ENCODE assay signal across 8 cellular contexts in the genomic region with DNA sequence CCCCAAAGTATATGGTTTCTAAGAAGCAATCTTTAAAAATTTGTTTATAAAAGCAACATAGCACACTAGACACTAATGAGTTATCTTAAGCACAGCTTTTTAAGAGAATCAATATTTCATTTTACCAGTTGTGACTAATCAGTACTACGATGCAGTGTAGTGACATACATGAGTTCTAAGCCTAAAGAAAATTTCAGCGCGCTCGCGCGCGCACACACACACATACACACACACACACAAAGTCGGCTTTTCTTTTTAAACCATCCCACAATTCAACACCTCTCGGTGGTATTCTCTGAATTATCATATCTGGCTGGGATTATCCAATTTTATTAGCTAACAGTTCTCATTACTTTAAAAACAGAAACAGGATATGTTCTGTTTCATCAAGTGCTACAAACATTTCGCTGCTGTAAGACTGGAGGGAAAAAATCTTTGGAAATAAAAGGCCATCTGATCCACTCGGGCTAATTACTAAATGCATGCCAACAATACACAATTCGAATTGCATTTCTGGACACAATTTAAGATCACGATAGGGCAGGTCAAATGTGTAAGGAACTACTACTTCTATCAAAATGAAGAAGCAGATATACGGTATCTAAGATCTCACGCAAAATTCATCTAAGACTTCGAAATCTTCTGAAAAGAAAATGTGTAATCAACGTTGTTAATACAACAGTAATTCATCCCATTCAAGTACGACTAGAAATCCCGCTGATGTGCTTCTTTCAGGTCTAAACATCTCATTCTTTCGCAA. TPM values are rescaled to one million over a fixed set of nuclear protein-coding genes. Genes with fewer than 3 reads are reported as not detected.
A peak's percentile ranks its signal among the peaks of the same experiment; 100 is the strongest.
DNase-seq lines count a peak whose midpoint lies in the region; ATAC-seq and TF ChIP-seq lines count a peak whose summit lies in the region.

No MANE protein-coding gene starts in this region.

- no peak overlapping the region for H3K23ac ChIP-seq in trophoblast cell (ENCODE audit: low read length)

- no peak overlapping the region for H2BK5ac ChIP-seq in trophoblast cell (ENCODE audit: low read depth, low read length, poor library complexity)

- no peak overlapping the region for H3K14ac ChIP-seq in trophoblast cell (ENCODE audit: low read length)

- H4K91ac ChIP-seq in trophoblast cell (ENCODE audit: low read depth, low read length) = no peak overlapping the region

- H3K4me3 ChIP-seq in fibroblast of mammary gland (ENCODE audit: control insufficient read depth, low read depth, low read length) = peak overlapping the region; percentile 85
- H3K4me3 ChIP-seq in trophoblast cell (ENCODE audit: low read depth, low read length) = peak overlapping the region; percentile 99

- no CpG with 5 or more reads among the region's 20 CpGs for WGBS in trophoblast cell (ENCODE audit: extremely low coverage, insufficient coverage, insufficient read length)

- H3K4me2 ChIP-seq in trophoblast cell (ENCODE audit: low read length) = peak overlapping the region; percentile 72

- H3K36me3 Mint-ChIP-seq in activated CD8-positive, alpha-beta T cell treated with anti-CD3 and anti-CD28 coated beads, Interleukin-2, amount 10 ng/mL, durations not matched to agents 7 days and 5 days (ENCODE audit: low read depth) = peaks cover 13% of the 10 kb centered on the region

- H3K79me2 ChIP-seq in trophoblast cell (ENCODE audit: control insufficient read depth, insufficient read depth, low read length, poor library complexity) = peaks cover 11% of the 10 kb centered on the region

- no peak overlapping the region for H3K27ac ChIP-seq in trophoblast cell (ENCODE audit: low read depth, low read length)

- peak; percentile 57 for DNase-seq in EL
- peak; percentile 6 to 83 (median 62) for DNase-seq in NCI-H1417 (lab: John Stamatoyannopoulos, UW)
- peak; percentile 57 for DNase-seq in activated CD8-positive, alpha-beta T cell treated with anti-CD3 and anti-CD28 coated beads, Interleukin-2, amount 10 ng/mL, durations not matched to agents 7 days and 5 days
- peak; percentile 65 for DNase-seq in fibroblast of mammary gland (ENCODE audit: low read depth)
- peak in 1 of 2 donors; percentile 30 for DNase-seq in trophoblast cell
- DNase-seq in hippocampal formation (lab: John Stamatoyannopoulos, UW) = no peak

- ATAC-seq in activated CD8-positive, alpha-beta T cell treated with anti-CD3 and anti-CD28 coated beads, Interleukin-2, amount 10 ng/mL, durations not matched to agents 7 days and 5 days = no peak
- no peak for ATAC-seq in HG02763 (IDR thresholded peaks at IDR 0.05; ENCODE audit: unreplicated experiment)
- ATAC-seq in HG02678 (IDR thresholded peaks at IDR 0.05; ENCODE audit: unreplicated experiment) = no peak

- H3K9me3 ChIP-seq in trophoblast cell (ENCODE audit: insufficient read depth, low read depth, low read length) = no peaks in the 10 kb centered on the region

- no peaks in the 10 kb centered on the region for H3K9me3 Mint-ChIP-seq in activated CD8-positive, alpha-beta T cell treated with anti-CD3 and anti-CD28 coated beads, Interleukin-2, amount 10 ng/mL, durations not matched to agents 7 days and 5 days (ENCODE audit: insufficient read depth)

- no peak overlapping the region for H3K18ac ChIP-seq in trophoblast cell (ENCODE audit: low read length)

- H3K4me3 Mint-ChIP-seq in activated CD8-positive, alpha-beta T cell treated with anti-CD3 and anti-CD28 coated beads, Interleukin-2, amount 10 ng/mL, durations not matched to agents 7 days and 5 days = no peak overlapping the region

- peaks cover 9% of the 10 kb centered on the region for H3K27me3 Mint-ChIP-seq in activated CD8-positive, alpha-beta T cell treated with anti-CD3 and anti-CD28 coated beads, Interleukin-2, amount 10 ng/mL, durations not matched to agents 7 days and 5 days (ENCODE audit: low read depth)

- peaks cover 2 to 5% of the 10 kb centered on the region in 2 experiments for H3K4me1 ChIP-seq in trophoblast cell (ENCODE audit: control insufficient read depth in 1 of 2, insufficient read depth in 2 of 2, low read length in 2 of 2)

- POLR2A ChIA-PET in activated CD8-positive, alpha-beta T cell treated with anti-CD3 and anti-CD28 coated beads, Interleukin-2, amount 10 ng/mL, durations not matched to agents 7 days and 5 days (lab: Charles Lee) = interaction anchor here (0.6 to 2.5 kb wide), 7 partner anchors 44 to 148 kb away, joined by 3 to 11 read pairs (median 3); partner anchors contain the start of genes ORC1 and PRPF38A

- no peaks in the 10 kb centered on the region for H3K36me3 ChIP-seq in trophoblast cell (ENCODE audit: control insufficient read depth in 1 of 2, insufficient read depth in 2 of 2, low read length in 2 of 2)

- peaks cover 13% of the 10 kb centered on the region for H3K79me1 ChIP-seq in trophoblast cell (ENCODE audit: low read length)

- H4K8ac ChIP-seq in trophoblast cell (ENCODE audit: low read depth, low read length) = no peak overlapping the region

- CTCF ChIA-PET in activated CD8-positive, alpha-beta T cell treated with anti-CD3 and anti-CD28 coated beads, Interleukin-2, amount 10 ng/mL, durations not matched to agents 7 days and 5 days (lab: Charles Lee) = interaction anchor here (0.9 to 1.5 kb wide), 4 partner anchors 10 to 148 kb away, joined by 3 to 6 read pairs (median 3); partner anchors contain the start of genes ORC1 and PRPF38A

- no peak overlapping the region for H2AK5ac ChIP-seq in trophoblast cell (ENCODE audit: low read length)

- no peak overlapping the region for H4K12ac ChIP-seq in trophoblast cell (ENCODE audit: low read depth, low read length)

- H2BK12ac ChIP-seq in trophoblast cell (ENCODE audit: low read length) = no peak overlapping the region

- no peak overlapping the region for H2BK120ac ChIP-seq in trophoblast cell (ENCODE audit: insufficient read depth, low read length, poor library complexity)

- no peak for TF ChIP-seq CTCF in fibroblast of mammary gland (conservative IDR thresholded peaks at IDR 0.05; ENCODE audit: control insufficient read depth, insufficient read depth, low read depth, low read length)

- H3K4me1 Mint-ChIP-seq in activated CD8-positive, alpha-beta T cell treated with anti-CD3 and anti-CD28 coated beads, Interleukin-2, amount 10 ng/mL, durations not matched to agents 7 days and 5 days (ENCODE audit: low read depth) = peaks cover 23% of the 10 kb centered on the region

- H2AFZ ChIP-seq in trophoblast cell (ENCODE audit: insufficient read depth, low read length, poor library complexity) = no peak overlapping the region

- no peak overlapping the region for H3K4ac ChIP-seq in trophoblast cell (ENCODE audit: low read depth, low read length)

- peak overlapping the region; percentile 3 for H3K9ac ChIP-seq in trophoblast cell (ENCODE audit: low read length)

- no peak overlapping the region for H3K27ac Mint-ChIP-seq in activated CD8-positive, alpha-beta T cell treated with anti-CD3 and anti-CD28 coated beads, Interleukin-2, amount 10 ng/mL, durations not matched to agents 7 days and 5 days

- no peaks in the 10 kb centered on the region for H3K27me3 ChIP-seq in trophoblast cell (ENCODE audit: insufficient read depth, low read length)

RNA-seq across cellular contexts. Expression of gene TUT4, which starts 1.2 kb away (rescaled TPM):
- total RNA-seq in activated CD8-positive, alpha-beta T cell treated with anti-CD3 and anti-CD28 coated beads, Interleukin-2, amount 10 ng/mL, durations not matched to agents 7 days and 5 days = 10 to 100 TPM; 58.5 to 65.9 TPM
- 35.7 and 39.6 TPM in 2 replicates for polyA plus RNA-seq in trophoblast cell (2013)

RNA-seq across cellular contexts. Expression of gene GPX7, which starts 50.5 kb away (rescaled TPM):
- total RNA-seq in activated CD8-positive, alpha-beta T cell treated with anti-CD3 and anti-CD28 coated beads, Interleukin-2, amount 10 ng/mL, durations not matched to agents 7 days and 5 days = 10 to 100 TPM; 10.0 to 10.4 TPM
- polyA plus RNA-seq in trophoblast cell (2013) = 28.5 and 29.6 TPM in 2 replicates

Comparison
In these comparisons a context has a peak if more than half of its experiments do, and no peak if none do; other contexts are left out.
1. DNase-seq: peak in EL (single experiment), NCI-H1417 (3 of 3), activated CD8-positive, alpha-beta T cell treated with anti-CD3 and anti-CD28 coated beads, Interleukin-2, amount 10 ng/mL, durations not matched to agents 7 days and 5 days (single experiment) and fibroblast of mammary gland (single experiment); none in hippocampal formation (0 of 2).